ENCODE assay signal across 13 cellular contexts in the genomic region with DNA sequence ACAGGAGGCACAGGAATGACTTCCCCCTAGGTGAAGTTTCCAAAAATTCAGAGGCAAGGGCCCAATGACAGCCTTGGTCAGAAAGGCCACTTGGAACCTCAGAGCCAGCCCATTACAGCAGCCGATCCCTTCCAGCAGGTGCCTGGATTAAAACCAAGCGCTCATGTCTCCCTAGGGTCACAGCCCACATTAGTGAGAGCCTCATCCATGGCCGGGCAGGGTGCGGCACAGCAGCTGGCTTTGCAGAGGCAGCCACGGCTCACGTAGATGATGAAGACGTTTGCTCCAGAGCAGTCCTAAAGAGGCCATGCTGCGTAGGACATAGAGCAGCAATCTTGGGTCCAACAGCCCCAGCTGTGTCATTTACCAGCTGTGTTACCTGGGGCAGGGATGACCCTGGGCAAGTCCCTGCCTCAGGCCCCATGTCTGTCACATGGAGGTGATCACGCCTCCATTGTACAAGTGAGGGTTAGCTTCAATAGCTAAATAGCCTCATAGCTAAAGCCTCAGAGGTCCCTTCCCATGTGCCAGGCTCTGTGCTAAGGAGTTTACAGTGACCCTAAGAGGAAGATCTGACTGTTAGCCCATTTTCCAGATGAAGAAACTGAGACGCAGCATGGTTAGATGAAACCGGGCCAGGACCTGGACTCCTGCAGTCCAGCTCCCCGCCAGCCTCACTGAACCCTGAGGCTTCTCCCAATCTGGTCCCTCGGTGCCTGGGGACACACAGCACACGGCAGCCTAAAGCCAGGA. TPM values are rescaled to one million over a fixed set of nuclear protein-coding genes. Genes with fewer than 3 reads are reported as not detected.
DNase-seq lines count a peak whose midpoint lies in the region; ATAC-seq and TF ChIP-seq lines count a peak whose summit lies in the region.
"Had no signal": no experiment of that assay in that cellular context is flagged by ENCODE, and none has a peak within 500 bp of the region (broad histone marks: within the 10 kb centered on the region; RNA-seq: fewer than 3 reads in every experiment).

No MANE protein-coding gene starts in this region.

- H3K4me1 ChIP-seq in IMR-90 (ENCODE audit: control insufficient read depth, insufficient read depth, low read length) = peaks cover 80% of the 10 kb centered on the region
- peaks cover 49% of the 10 kb centered on the region for H3K4me1 ChIP-seq in body of pancreas
- peaks cover 55% of the 10 kb centered on the region for H3K4me1 ChIP-seq in suprapubic skin
- H3K4me1 ChIP-seq: HAP-1 had no signal

- H3K27ac ChIP-seq in IMR-90 (ENCODE audit: insufficient read depth, low read length) = peak overlapping the region; percentile 85
- H3K27ac ChIP-seq in body of pancreas = peak overlapping the region; percentile 9 to 85 (median 76)
- peak overlapping the region; percentile 31 for H3K27ac ChIP-seq in suprapubic skin

- peak overlapping the region; percentile 40 for H3K18ac ChIP-seq in IMR-90 (ENCODE audit: low read depth, low read length)

- intact Hi-C loops in IMR-90 (cut with micrococcal nuclease) (loop anchor here (1.0 kb wide), 1 partner anchor 11 kb away; no protein-coding TSS in a partner anchor), body of pancreas (cut with DNase I) (no loop called here), CD14-positive monocyte (cut with micrococcal nuclease) (loop anchor here in 1 of 2 donors (10.0 kb wide), 1 partner anchor 162 kb away; no protein-coding TSS in a partner anchor)

- H4K8ac ChIP-seq in IMR-90 (ENCODE audit: low read depth in 2 of 2, low read length in 2 of 2) = peak overlapping the region; percentile 81 to 92

- dilution Hi-C loops in IMR-90 (cut with HindIII; ENCODE audit: low sequenced_read_pairs, unreplicated experiment) = no loop called here

- H3K36me3 Mint-ChIP-seq in memory B cell = peaks cover 6% of the 10 kb centered on the region
- peaks cover 22 to 59% of the 10 kb centered on the region in 2 donors for H3K36me3 Mint-ChIP-seq in CD14-positive monocyte
- H3K36me3 Mint-ChIP-seq: activated CD4-positive, alpha-beta memory T cell treated with anti-CD3 and anti-CD28 coated beads for 36 hours had no signal

- TF ChIP-seq EP300 in suprapubic skin (IDR thresholded peaks at IDR 0.05) = no peak

- peaks cover 55% of the 10 kb centered on the region for H3K4me1 Mint-ChIP-seq in memory B cell
- peaks cover 61% of the 10 kb centered on the region for H3K4me1 Mint-ChIP-seq in CD14-positive monocyte

- H3K9me3 ChIP-seq in IMR-90 (ENCODE audit: control insufficient read depth, insufficient read depth, low read length) = no peaks in the 10 kb centered on the region
- H3K9me3 ChIP-seq in body of pancreas = no peaks in the 10 kb centered on the region
- H3K9me3 ChIP-seq in suprapubic skin = no peaks in the 10 kb centered on the region
- H3K9me3 ChIP-seq: HAP-1 had no signal

- peak overlapping the region; percentile 7 for H3K4me2 ChIP-seq in IMR-90 (ENCODE audit: low read depth, low read length)

- CTCF ChIA-PET in IMR-90 (lab: Yijun Ruan, JAX) = interaction anchor here (2.6 kb wide), 1 partner anchor 170 kb away, joined by 7 read pairs; no protein-coding TSS in a partner anchor

- H2BK5ac ChIP-seq in IMR-90 (ENCODE audit: low read depth, low read length, poor library complexity, severe bottlenecking) = peak overlapping the region; percentile 88

- H2AFZ ChIP-seq in IMR-90 (replicated peaks; ENCODE audit: low read length, poor library complexity) = peak overlapping the region; percentile 73

- no peak overlapping the region for H3K4me3 Mint-ChIP-seq in memory B cell
- H3K4me3 Mint-ChIP-seq in CD14-positive monocyte = no peak overlapping the region
- H3K4me3 Mint-ChIP-seq: activated CD4-positive, alpha-beta memory T cell treated with anti-CD3 and anti-CD28 coated beads for 36 hours had no signal

- H3K4me3 ChIP-seq in IMR-90 (ENCODE audit: insufficient read depth, low read depth, low read length) (no peak overlapping the region), body of pancreas (no peak overlapping the region), suprapubic skin (no peak overlapping the region)
- H3K4me3 ChIP-seq: HAP-1 had no signal

- H4K20me1 ChIP-seq in IMR-90 (ENCODE audit: insufficient read depth, low read length) = peaks cover 36% of the 10 kb centered on the region

- H3K36me3 ChIP-seq in IMR-90 (ENCODE audit: control insufficient read depth, insufficient read depth, low read length) (peaks cover 40% of the 10 kb centered on the region), body of pancreas (replicated peaks in 1 of 2; ENCODE audit: insufficient read depth in 1 of 2, low read depth in 2 of 2) (no peaks in the 10 kb centered on the region), suprapubic skin (peaks cover under 1% of the 10 kb centered on the region)
- H3K36me3 ChIP-seq: HAP-1 had no signal

- DNase-seq in IMR-90 (no peak), body of pancreas (no peak), memory B cell (ENCODE audit: low spot score in 2 of 2) (no peak), suprapubic skin (ENCODE audit: low spot score in 2 of 2) (no peak), CD14-positive monocyte (ENCODE audit: low spot score) (no peak)
- no peak for DNase-seq in activated CD4-positive, alpha-beta T cell treated with anti-CD3 and anti-CD28 coated beads for 1 hour
- DNase-seq: activated CD4-positive, alpha-beta memory T cell treated with anti-CD3 and anti-CD28 coated beads for 36 hours; GDM1; NCI-H1092; stimulated activated naive CD8-positive, alpha-beta T cell treated with anti-CD3 and anti-CD28 coated beads, Interleukin-15, Interleukin-2, amounts not matched to agents 100 U/mL and 50 U/mL, for 24 hours had no signal

- peak overlapping the region; percentile 89 for H2BK120ac ChIP-seq in IMR-90 (ENCODE audit: low read depth, low read length)

- no peaks in the 10 kb centered on the region for H3K27me3 ChIP-seq in IMR-90 (ENCODE audit: control insufficient read depth, insufficient read depth, low read length)
- H3K27me3 ChIP-seq in body of pancreas = no peaks in the 10 kb centered on the region
- no peaks in the 10 kb centered on the region for H3K27me3 ChIP-seq in suprapubic skin

- H3K27me3 Mint-ChIP-seq in memory B cell (no peaks in the 10 kb centered on the region), CD14-positive monocyte (ENCODE audit: low read depth in 3 of 3) (peaks cover 0 to 2% (median 0%) of the 10 kb centered on the region in 3 donors)
- H3K27me3 Mint-ChIP-seq: activated CD4-positive, alpha-beta memory T cell treated with anti-CD3 and anti-CD28 coated beads for 36 hours had no signal

- POLR2A ChIA-PET in IMR-90 (lab: Charles Lee; ENCODE audit: unreplicated experiment) = interaction anchor here (0.6 kb wide), 1 partner anchor 30 kb away, joined by 3 read pairs; no protein-coding TSS in a partner anchor

- peak overlapping the region; percentile 97 for H3K14ac ChIP-seq in IMR-90 (replicated peaks; ENCODE audit: low read depth, low read length)

- H3K27ac Mint-ChIP-seq in memory B cell = peak overlapping the region; percentile 68
- peak overlapping the region in 1 of 7 donors; percentile 36 for H3K27ac Mint-ChIP-seq in CD14-positive monocyte
- H3K27ac Mint-ChIP-seq: activated CD4-positive, alpha-beta memory T cell treated with anti-CD3 and anti-CD28 coated beads for 36 hours; activated T-helper 2 cell treated with anti-CD3 and anti-CD28 coated beads, Interferon-gamma antibody, Interleukin-2, Interleukin-4, amounts not matched to agents 10 μg/mL and 5 μg/mL and 100 μg/mL, durations not matched to agents 14 hours and 24 hours and 36 hours had no signal

- no peak for TF ChIP-seq RAD21 in IMR-90 (IDR thresholded peaks at IDR 0.05; ENCODE audit: low read length)

- H3K4ac ChIP-seq in IMR-90 (ENCODE audit: low read depth, low read length) = peak overlapping the region; percentile 98

- 91% methylated on average over 7 of the region's 14 CpGs; no CpG with 5 or more reads in 1 of the 2 experiments for WGBS in IMR-90 (ENCODE audit: extremely low coverage in 2 of 2, insufficient read length in 1 of 2), 2 experiments
- 75 to 83% methylated on average over 4 to 14 of the region's 14 CpGs for WGBS in body of pancreas, 2 donors
- 68% methylated on average over 7 of the region's 14 CpGs for WGBS in suprapubic skin

- H3K23ac ChIP-seq in IMR-90 (ENCODE audit: low read depth, low read length) = peak overlapping the region; percentile 88

- no peak for TF ChIP-seq CTCF in IMR-90 (conservative IDR thresholded peaks at IDR 0.05; ENCODE audit: low read depth, low read length)
- TF ChIP-seq CTCF in body of pancreas (IDR thresholded peaks at IDR 0.05) = no peak
- TF ChIP-seq CTCF in suprapubic skin (IDR thresholded peaks at IDR 0.05) = no peak
- TF ChIP-seq CTCF in CD14-positive monocyte (IDR thresholded peaks at IDR 0.05) = no peak

- H2AK9ac ChIP-seq in IMR-90 (replicated peaks; ENCODE audit: low read depth, low read length, poor library complexity) = peak overlapping the region; percentile 98

- peaks cover 50 to 98% of the 10 kb centered on the region in 2 experiments for H3K79me1 ChIP-seq in IMR-90 (ENCODE audit: low read depth in 1 of 2, low read length in 2 of 2)

- peaks cover 64% of the 10 kb centered on the region for H3K9me1 ChIP-seq in IMR-90 (ENCODE audit: insufficient read depth, low read length)

- in situ Hi-C loops in IMR-90 (cut with MboI; ENCODE audit: low sequenced_read_pairs) = no loop called here

- H3K9me3 Mint-ChIP-seq in memory B cell = no peaks in the 10 kb centered on the region
- H3K9me3 Mint-ChIP-seq in CD14-positive monocyte = no peaks in the 10 kb centered on the region
- H3K9me3 Mint-ChIP-seq: activated CD4-positive, alpha-beta memory T cell treated with anti-CD3 and anti-CD28 coated beads for 36 hours; activated T-helper 2 cell treated with anti-CD3 and anti-CD28 coated beads, Interferon-gamma antibody, Interleukin-2, Interleukin-4, amounts not matched to agents 10 μg/mL and 5 μg/mL and 100 μg/mL, durations not matched to agents 14 hours and 24 hours and 36 hours had no signal

- H4K5ac ChIP-seq in IMR-90 (ENCODE audit: low read depth, low read length) = peak overlapping the region; percentile 55

- H3K56ac ChIP-seq in IMR-90 (ENCODE audit: extremely low read depth, insufficient read depth, low read length) = peak overlapping the region; percentile 83

- peak overlapping the region; percentile 96 for H2BK20ac ChIP-seq in IMR-90 (ENCODE audit: low read depth, low read length)

- no TSS peak for BruUV-seq in IMR-90 (replicated peaks; lab: Mats Ljungman, UMichigan)

- H2AK5ac ChIP-seq in IMR-90 (ENCODE audit: low read depth, low read length) = peak overlapping the region; percentile 98

- H4K91ac ChIP-seq in IMR-90 (ENCODE audit: insufficient read depth, low read depth, low read length) = peak overlapping the region; percentile 96

- no peak for TF ChIP-seq POLR2A in IMR-90 (IDR thresholded peaks at IDR 0.05; ENCODE audit: low read depth, low read length)
- TF ChIP-seq POLR2A in body of pancreas (IDR thresholded peaks at IDR 0.05) = no peak
- TF ChIP-seq POLR2A in suprapubic skin (IDR thresholded peaks at IDR 0.05) = no peak

- peak overlapping the region; percentile 54 for H3K9ac ChIP-seq in IMR-90 (ENCODE audit: low read depth, low read length)

- peak overlapping the region; percentile 72 for H2BK15ac ChIP-seq in IMR-90 (ENCODE audit: low read depth, low read length)

- ATAC-seq in IMR-90 (ENCODE audit: low read depth) (no peak), body of pancreas (no peak), memory B cell (ENCODE audit: low read depth) (no peak), GM21723 (IDR thresholded peaks at IDR 0.05; ENCODE audit: unreplicated experiment) (no peak)
- ATAC-seq: stimulated activated naive CD8-positive, alpha-beta T cell treated with anti-CD3 and anti-CD28 coated beads, Interleukin-15, Interleukin-2, amounts not matched to agents 100 U/mL and 50 U/mL, for 24 hours had no signal

RNA-seq across cellular contexts. Expression of gene NEK6, which starts 39.2 kb away (rescaled TPM):
- total RNA-seq in IMR-90 (2012; rRNA removed) (77.8 and 79.9 TPM in 2 replicates), body of pancreas (10 to 100 TPM; 15.5 to 23.6 TPM), suprapubic skin (10 to 100 TPM in 2 of 4 donors, 1 to 10 TPM in 2; 5.4 to 17.5 (median 10.6) TPM)
- polyA plus RNA-seq in IMR-90 (2012; rRNA removed) (110 and 112 TPM in 2 replicates), CD14-positive monocyte (10 to 100 TPM; 26.1 to 35.8 TPM)
- polyA plus RNA-seq in IMR-90 (2012; cell fraction: cytosol; rRNA removed) = 55.9 and 71.1 TPM in 2 replicates
- 133 and 147 TPM in 2 replicates for polyA plus RNA-seq in IMR-90 (2012; cell fraction: nucleus; rRNA removed; ENCODE audit: low replicate concordance)

Comparison
In these comparisons a context has a peak if more than half of its experiments do, and no peak if none do; other contexts are left out.
1. H3K27ac ChIP-seq: peak in every context shown above with its lines; median percentile 85 in IMR-90; 76 in body of pancreas; 31 in suprapubic skin.